Comparison of ENCODE assay signal across 11 cellular contexts in the genomic region with DNA sequence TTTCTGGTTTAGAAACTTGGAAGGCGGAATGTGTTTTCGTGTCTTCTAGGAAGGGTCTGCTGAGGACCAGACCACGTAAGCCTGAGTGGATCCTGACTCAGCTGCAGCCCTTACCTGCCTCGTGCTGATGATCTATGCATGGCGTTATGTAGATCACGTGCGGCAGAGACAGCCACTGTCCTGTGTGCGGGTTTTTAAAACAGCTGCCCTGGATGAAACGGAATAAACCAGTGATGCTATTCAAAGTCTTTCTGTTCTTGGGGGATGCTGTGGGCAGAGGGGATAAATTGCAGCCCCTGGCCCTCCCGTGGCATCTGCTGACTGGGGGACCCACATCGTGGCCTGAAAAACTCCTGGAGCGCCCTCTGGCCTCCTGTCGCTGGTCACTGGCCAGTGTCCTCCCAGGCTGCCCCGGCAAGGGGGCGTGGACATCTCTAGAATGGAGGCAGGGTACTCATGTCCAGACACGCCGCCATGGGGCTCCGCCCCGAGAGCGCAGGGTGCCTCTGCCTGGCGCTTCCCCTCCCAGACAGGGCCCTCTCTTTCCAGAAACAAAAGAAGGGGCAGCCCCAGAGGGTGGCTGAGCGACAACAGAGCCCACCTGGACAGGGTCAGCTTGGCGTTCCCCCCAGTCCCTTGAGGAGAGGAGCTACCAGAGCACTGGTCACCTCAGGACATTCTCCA. TPM values are rescaled to one million over a fixed set of nuclear protein-coding genes. Genes with fewer than 3 reads are reported as not detected.
DNase-seq lines count a peak whose midpoint lies in the region; ATAC-seq and TF ChIP-seq lines count a peak whose summit lies in the region.
"Had no signal": no experiment of that assay in that cellular context is flagged by ENCODE, and none has a peak within 500 bp of the region (broad histone marks: within the 10 kb centered on the region; RNA-seq: fewer than 3 reads in every experiment).

No MANE protein-coding gene starts in this region.

- H3K9me3 Mint-ChIP-seq in glutamatergic neuron (ENCODE audit: unreplicated experiment), result no peaks in the 10 kb centered on the region
- no peaks in the 10 kb centered on the region for H3K9me3 Mint-ChIP-seq in effector memory CD8-positive, alpha-beta T cell

- intact Hi-C loops in left colon (cut with DNase I, micrococcal nuclease), result no loop called here

- peaks cover 2% of the 10 kb centered on the region for H3K27me3 Mint-ChIP-seq in glutamatergic neuron (ENCODE audit: unreplicated experiment)
- no peaks in the 10 kb centered on the region for H3K27me3 Mint-ChIP-seq in effector memory CD8-positive, alpha-beta T cell

- no peak overlapping the region for H3K27ac Mint-ChIP-seq in glutamatergic neuron (ENCODE audit: unreplicated experiment)
- H3K27ac Mint-ChIP-seq in effector memory CD8-positive, alpha-beta T cell, result no peak overlapping the region

- H3K4me1 Mint-ChIP-seq in glutamatergic neuron (ENCODE audit: low read depth, unreplicated experiment), result no peaks in the 10 kb centered on the region
- peaks cover 0 to 3% of the 10 kb centered on the region in 2 donors for H3K4me1 Mint-ChIP-seq in effector memory CD8-positive, alpha-beta T cell (ENCODE audit: low read depth in 2 of 2)

- TF ChIP-seq CTCF in glutamatergic neuron (IDR thresholded peaks at IDR 0.05; ENCODE audit: partially characterized antibody, unreplicated experiment), result no peak

- no peaks in the 10 kb centered on the region for H3K36me3 Mint-ChIP-seq in glutamatergic neuron (ENCODE audit: unreplicated experiment)
- peaks cover 23% of the 10 kb centered on the region for H3K36me3 Mint-ChIP-seq in effector memory CD8-positive, alpha-beta T cell (ENCODE audit: insufficient read depth)

- no peak overlapping the region for H3K4me3 Mint-ChIP-seq in glutamatergic neuron (ENCODE audit: unreplicated experiment)
- H3K4me3 Mint-ChIP-seq in effector memory CD8-positive, alpha-beta T cell, result no peak overlapping the region

- ATAC-seq in SK-N-SH treated with all-trans-retinoic acid at 6 μM for 48 hours, result peak; percentile 77
- peak; percentile 31 for ATAC-seq in left colon
- no peak for ATAC-seq in GM19463 (IDR thresholded peaks at IDR 0.05; ENCODE audit: unreplicated experiment)
- no peak for ATAC-seq in effector memory CD8-positive, alpha-beta T cell (replicated peaks)

- DNase-seq in COLO668 (lab: John Stamatoyannopoulos, UW; ENCODE audit: unreplicated experiment), result peak; percentile 70
- DNase-seq in NCI-H1417 (lab: John Stamatoyannopoulos, UW), result peak; percentile 59 to 92 (median 84)
- DNase-seq in left colon, result no peak
- DNase-seq in glutamatergic neuron, result no peak
- no peak for DNase-seq in NCI-H524 treated with DMSO at 0.1 percent for 48 hours (lab: John Stamatoyannopoulos, UW)
- DNase-seq in effector memory CD8-positive, alpha-beta T cell, result no peak
- DNase-seq: activated CD4-positive, alpha-beta T cell treated with anti-CD3 and anti-CD28 coated beads for 1 hour; activated gamma-delta T cell treated with Interleukin-2 at 50 U/mL for 16 hours; OCI-M1 had no signal

TF ChIP-seq in SK-N-SH treated with all-trans-retinoic acid at 6 μM for 48 hours, 23 proteins besides CTCF, POLR2A, EP300 and RAD21:
- TF ChIP-seq ZFP3 (CRISPR knock-in tag; IDR thresholded peaks at IDR 0.05), result peak; percentile 32; the same call in 1 of the 2 replicates
- 0 out of 2 replicates have a peak, but pooled peaks have one; percentile 9 for TF ChIP-seq ZC3H10 (CRISPR knock-in tag; IDR thresholded peaks at IDR 0.05)
- TF ChIP-seq GLIS3 (CRISPR knock-in tag; IDR thresholded peaks at IDR 0.05), result 0 out of 2 replicates have a peak, but pooled peaks have one; percentile 61
- TF ChIP-seq, protein P1, sequence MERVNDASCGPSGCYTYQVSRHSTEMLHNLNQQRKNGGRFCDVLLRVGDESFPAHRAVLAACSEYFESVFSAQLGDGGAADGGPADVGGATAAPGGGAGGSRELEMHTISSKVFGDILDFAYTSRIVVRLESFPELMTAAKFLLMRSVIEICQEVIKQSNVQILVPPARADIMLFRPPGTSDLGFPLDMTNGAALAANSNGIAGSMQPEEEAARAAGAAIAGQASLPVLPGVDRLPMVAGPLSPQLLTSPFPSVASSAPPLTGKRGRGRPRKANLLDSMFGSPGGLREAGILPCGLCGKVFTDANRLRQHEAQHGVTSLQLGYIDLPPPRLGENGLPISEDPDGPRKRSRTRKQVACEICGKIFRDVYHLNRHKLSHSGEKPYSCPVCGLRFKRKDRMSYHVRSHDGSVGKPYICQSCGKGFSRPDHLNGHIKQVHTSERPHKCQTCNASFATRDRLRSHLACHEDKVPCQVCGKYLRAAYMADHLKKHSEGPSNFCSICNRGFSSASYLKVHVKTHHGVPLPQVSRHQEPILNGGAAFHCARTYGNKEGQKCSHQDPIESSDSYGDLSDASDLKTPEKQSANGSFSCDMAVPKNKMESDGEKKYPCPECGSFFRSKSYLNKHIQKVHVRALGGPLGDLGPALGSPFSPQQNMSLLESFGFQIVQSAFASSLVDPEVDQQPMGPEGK (CRISPR knock-in tag; IDR thresholded peaks at IDR 0.05; ENCODE audit: borderline replicate concordance), result no peak
- TF ChIP-seq RARB (CRISPR knock-in tag; IDR thresholded peaks at IDR 0.05), result no peak

RNA-seq across cellular contexts. Expression of a gene that starts 13.2 kb away (rescaled TPM):
- 1 to 10 TPM; 9.5 to 9.9 TPM for total RNA-seq in left colon
- total RNA-seq in glutamatergic neuron (ENCODE audit: unreplicated experiment), result 9.8 TPM

RNA-seq across cellular contexts. Expression of a gene that starts 13.3 kb away (rescaled TPM):
- total RNA-seq in left colon, result 10 to 100 TPM; 12.6 to 15.2 TPM
- 37.0 TPM for total RNA-seq in glutamatergic neuron (ENCODE audit: unreplicated experiment)

RNA-seq across cellular contexts. Expression of a gene that starts 18.1 kb away (rescaled TPM):
- total RNA-seq in left colon (1 to 10 TPM; 4.2 to 6.8 TPM), glutamatergic neuron (ENCODE audit: unreplicated experiment) (31.8 TPM)

RNA-seq across cellular contexts. Expression of a gene that starts 27.2 kb away (rescaled TPM):
- total RNA-seq in left colon (10 to 100 TPM; 49.4 to 50.9 TPM), glutamatergic neuron (ENCODE audit: unreplicated experiment) (28.4 TPM)

RNA-seq across cellular contexts. Expression of a gene that starts 55.4 kb away (rescaled TPM):
- 10 to 100 TPM; 16.0 to 18.8 TPM for total RNA-seq in left colon
- 31.0 TPM for total RNA-seq in glutamatergic neuron (ENCODE audit: unreplicated experiment)

Comparison
In these comparisons a context has a peak if more than half of its experiments do, and no peak if none do; other contexts are left out.
1. DNase-seq: peak in COLO668 (single experiment) and NCI-H1417 (3 of 3); none in left colon (0 of 2), glutamatergic neuron (single experiment), NCI-H524 treated with DMSO at 0.1 percent for 48 hours (single experiment) and effector memory CD8-positive, alpha-beta T cell (0 of 3).
2. ATAC-seq: peak in SK-N-SH treated with all-trans-retinoic acid at 6 μM for 48 hours (single experiment) and left colon (single experiment); none in GM19463 (single experiment) and effector memory CD8-positive, alpha-beta T cell (single experiment).